2 cellular contexts compared by ENCODE assay signal in the genomic region with DNA sequence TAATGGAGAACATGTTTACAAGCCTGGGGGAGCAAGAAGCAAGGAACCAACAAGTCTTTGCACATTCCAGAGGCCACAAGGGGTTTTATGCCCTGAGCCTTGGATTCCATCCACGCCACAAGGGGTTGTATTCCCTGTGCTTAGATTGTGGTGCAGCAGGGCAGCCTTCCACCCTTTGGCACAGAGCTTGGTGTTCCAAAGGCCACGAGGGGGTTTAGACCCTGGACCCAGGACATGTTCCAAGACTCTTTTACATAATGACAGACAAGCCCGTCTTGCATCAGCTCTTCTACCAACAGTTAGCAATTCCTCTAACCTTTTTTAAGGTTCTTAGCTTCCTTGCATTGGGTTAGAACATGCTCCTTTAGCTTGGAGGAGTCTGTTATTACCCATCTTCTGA. TPM values are rescaled to one million over a fixed set of nuclear protein-coding genes. Genes with fewer than 3 reads are reported as not detected.
"Had no signal": no experiment of that assay in that cellular context is flagged by ENCODE, and none has a peak within 500 bp of the region (broad histone marks: within the 10 kb centered on the region; RNA-seq: fewer than 3 reads in every experiment).

No MANE protein-coding gene starts in this region.

RNA-seq across cellular contexts. Expression of gene ANKRD31, which starts 55.2 kb away (rescaled TPM):
- total RNA-seq: LHCN-M2, M059J had no signal
